In genomic region chr22:43080661-43081060, GRCh38 we compare ENCODE assay signal across 5 cellular contexts. TPM values are rescaled to one million over a fixed set of nuclear protein-coding genes. Genes with fewer than 3 reads are reported as not detected.
"Had no signal": no experiment of that assay in that cellular context is flagged by ENCODE, and none has a peak within 500 bp of the region (broad histone marks: within the 10 kb centered on the region; RNA-seq: fewer than 3 reads in every experiment).

No MANE protein-coding gene starts in this region.

RNA-seq across cellular contexts. Expression of gene BIK, which starts 29.9 kb away (rescaled TPM):
- total RNA-seq: cardiac septum, left cardiac atrium, osteocyte, thoracic aorta, vagina had no signal
